ENCODE assay signal across 11 cellular contexts in the genomic region with DNA sequence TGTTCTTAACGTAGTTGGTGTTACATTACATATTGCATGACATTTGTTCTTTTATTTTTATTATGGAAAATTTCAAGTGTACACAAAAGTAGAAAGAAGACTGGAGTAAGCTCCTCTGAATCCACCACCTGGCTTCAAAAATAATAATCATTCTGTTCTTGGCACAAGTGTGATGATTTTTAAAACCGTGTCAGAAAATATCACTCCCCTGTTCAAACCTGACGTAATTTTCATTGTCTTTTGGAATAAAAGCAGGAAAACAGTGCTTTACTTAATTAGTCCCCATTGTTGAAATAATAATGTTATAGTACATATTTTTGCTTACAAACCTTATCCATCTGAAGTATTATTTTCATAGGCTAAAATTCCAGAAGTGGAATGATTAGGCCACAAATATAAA. TPM values are rescaled to one million over a fixed set of nuclear protein-coding genes. Genes with fewer than 3 reads are reported as not detected.
"Had no signal": no experiment of that assay in that cellular context is flagged by ENCODE, and none has a peak within 500 bp of the region (broad histone marks: within the 10 kb centered on the region; RNA-seq: fewer than 3 reads in every experiment).

No MANE protein-coding gene starts in this region.

- H2AFZ ChIP-seq: GM23248, GM23338 had no signal

- H3K4me2 ChIP-seq: GM23338 had no signal

- H3K9ac ChIP-seq: GM23248 had no signal

- FAIRE-seq: H1, H54 had no signal

- H3K4me3 ChIP-seq: GM23248, GM23338, HAP-1 had no signal

- H3K27ac ChIP-seq: GM23248 had no signal

- H3K36me3 ChIP-seq: HAP-1 had no signal

- H3K9me3 ChIP-seq: HAP-1 had no signal

- H3K4me1 ChIP-seq: HAP-1 had no signal

- DNase-seq: GM23248, GOT3, H7, H9, HCEC 1CT, HFFc6 had no signal

RNA-seq across cellular contexts. Expression of a gene that starts 41.3 kb away (rescaled TPM):
- total RNA-seq: GM23248, GM23338, H1, H4, H7, H9, HFFc6 had no signal
- polyA plus RNA-seq: GM23248, GM23338, H1 had no signal
